1 cellular context compared by ENCODE assay signal in the genomic region with DNA sequence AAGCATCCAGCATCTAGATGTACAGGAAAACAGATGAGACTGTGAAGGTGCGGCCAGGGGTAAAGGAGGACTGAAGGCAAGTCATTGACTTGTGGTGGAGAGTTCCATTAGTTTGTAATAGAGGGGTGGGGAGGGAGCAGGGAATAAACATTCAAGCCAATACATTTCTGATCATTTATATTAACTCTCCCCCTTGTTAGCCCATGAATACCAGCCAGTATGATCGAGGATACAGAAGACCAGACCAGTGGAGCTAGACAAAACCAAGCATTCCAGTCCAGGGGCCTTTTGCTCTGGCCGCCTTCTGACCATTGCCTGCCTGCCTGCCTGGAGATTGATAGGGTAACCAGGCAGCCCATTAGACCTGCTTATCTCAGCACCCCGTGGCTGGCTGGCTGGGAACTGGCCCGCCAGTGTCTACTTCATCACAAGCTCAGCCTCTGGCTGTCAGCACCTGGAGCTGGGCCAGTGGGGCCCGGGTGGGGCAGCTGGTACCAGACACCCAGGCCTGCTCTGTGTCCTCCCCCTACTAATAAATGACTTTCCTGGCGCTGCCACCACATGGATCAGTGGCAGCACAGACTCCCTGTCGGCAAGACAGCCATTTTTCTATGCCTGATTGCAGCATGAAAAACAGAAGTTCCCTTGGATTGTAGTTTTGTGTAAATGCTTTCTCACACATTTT.
TF ChIP-seq lines count a peak whose summit lies in the region.

No MANE protein-coding gene starts in this region.

TF ChIP-seq in SK-N-SH, 30 proteins besides CTCF, POLR2A, EP300 and RAD21 (continued from another document):
- no peak for TF ChIP-seq USF2 (IDR thresholded peaks at IDR 0.05; ENCODE audit: borderline replicate concordance, low read depth, low read length)
- no peak for TF ChIP-seq RXRA (IDR thresholded peaks at IDR 0.05; ENCODE audit: borderline replicate concordance, low read depth)
- TF ChIP-seq FOXM1 (IDR thresholded peaks at IDR 0.05; ENCODE audit: low read depth), result no peak
- 0 out of 2 replicates have a peak, but pooled peaks have one; percentile 31 for TF ChIP-seq TCF12 (IDR thresholded peaks at IDR 0.05)
- TF ChIP-seq MXI1 (IDR thresholded peaks at IDR 0.05; ENCODE audit: low read depth, low read length), result peak; percentile 74; the same call in 1 of the 2 replicates
- no peak for TF ChIP-seq FOSL2 (IDR thresholded peaks at IDR 0.05; ENCODE audit: borderline replicate concordance, low read depth)
- TF ChIP-seq IRF3 (IDR thresholded peaks at IDR 0.05; ENCODE audit: low read depth, low read length), result no peak
- 0 out of 2 replicates have a peak, but pooled peaks have one; percentile 42 for TF ChIP-seq RFX5 (IDR thresholded peaks at IDR 0.05; ENCODE audit: low read length)
- peak; percentile 85 for TF ChIP-seq CHD2 (IDR thresholded peaks at IDR 0.05; ENCODE audit: low read length, partially characterized antibody)
- TF ChIP-seq POLR2AphosphoS5 (IDR thresholded peaks at IDR 0.05; ENCODE audit: low read depth, low read length), result no peak
- TF ChIP-seq SIN3A (IDR thresholded peaks at IDR 0.05; ENCODE audit: borderline replicate concordance, low read depth, low read length), result no peak
- peak; percentile 96 for TF ChIP-seq RCOR1 (IDR thresholded peaks at IDR 0.05; ENCODE audit: low read length)
- peak; percentile 96 for TF ChIP-seq GATA2 (CRISPR knock-in tag; IDR thresholded peaks at IDR 0.05)
- TF ChIP-seq SMC3 (IDR thresholded peaks at IDR 0.05; ENCODE audit: low read depth, low read length), result peak; percentile 8; the same call in 1 of the 2 replicates
- TF ChIP-seq GABPA (IDR thresholded peaks at IDR 0.05; ENCODE audit: low read depth), result no peak
- TF ChIP-seq, protein P1, sequence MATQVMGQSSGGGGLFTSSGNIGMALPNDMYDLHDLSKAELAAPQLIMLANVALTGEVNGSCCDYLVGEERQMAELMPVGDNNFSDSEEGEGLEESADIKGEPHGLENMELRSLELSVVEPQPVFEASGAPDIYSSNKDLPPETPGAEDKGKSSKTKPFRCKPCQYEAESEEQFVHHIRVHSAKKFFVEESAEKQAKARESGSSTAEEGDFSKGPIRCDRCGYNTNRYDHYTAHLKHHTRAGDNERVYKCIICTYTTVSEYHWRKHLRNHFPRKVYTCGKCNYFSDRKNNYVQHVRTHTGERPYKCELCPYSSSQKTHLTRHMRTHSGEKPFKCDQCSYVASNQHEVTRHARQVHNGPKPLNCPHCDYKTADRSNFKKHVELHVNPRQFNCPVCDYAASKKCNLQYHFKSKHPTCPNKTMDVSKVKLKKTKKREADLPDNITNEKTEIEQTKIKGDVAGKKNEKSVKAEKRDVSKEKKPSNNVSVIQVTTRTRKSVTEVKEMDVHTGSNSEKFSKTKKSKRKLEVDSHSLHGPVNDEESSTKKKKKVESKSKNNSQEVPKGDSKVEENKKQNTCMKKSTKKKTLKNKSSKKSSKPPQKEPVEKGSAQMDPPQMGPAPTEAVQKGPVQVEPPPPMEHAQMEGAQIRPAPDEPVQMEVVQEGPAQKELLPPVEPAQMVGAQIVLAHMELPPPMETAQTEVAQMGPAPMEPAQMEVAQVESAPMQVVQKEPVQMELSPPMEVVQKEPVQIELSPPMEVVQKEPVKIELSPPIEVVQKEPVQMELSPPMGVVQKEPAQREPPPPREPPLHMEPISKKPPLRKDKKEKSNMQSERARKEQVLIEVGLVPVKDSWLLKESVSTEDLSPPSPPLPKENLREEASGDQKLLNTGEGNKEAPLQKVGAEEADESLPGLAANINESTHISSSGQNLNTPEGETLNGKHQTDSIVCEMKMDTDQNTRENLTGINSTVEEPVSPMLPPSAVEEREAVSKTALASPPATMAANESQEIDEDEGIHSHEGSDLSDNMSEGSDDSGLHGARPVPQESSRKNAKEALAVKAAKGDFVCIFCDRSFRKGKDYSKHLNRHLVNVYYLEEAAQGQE (IDR thresholded peaks at IDR 0.05; ENCODE audit: low read depth, low read length), result no peak
- TF ChIP-seq NFIC (IDR thresholded peaks at IDR 0.05; ENCODE audit: borderline replicate concordance), result 0 out of 2 replicates have a peak, but pooled peaks have one; percentile 14
- no peak for TF ChIP-seq YY1 (IDR thresholded peaks at IDR 0.05; ENCODE audit: low read depth)
- no peak for TF ChIP-seq PBX3 (IDR thresholded peaks at IDR 0.05)
- TF ChIP-seq JUND (IDR thresholded peaks at IDR 0.05), result no peak
- no peak for TF ChIP-seq EZH2phosphoT487 (IDR thresholded peaks at IDR 0.05; ENCODE audit: borderline replicate concordance, low read depth)
- TF ChIP-seq ELF1 (IDR thresholded peaks at IDR 0.05), result no peak
- no peak for TF ChIP-seq MEF2A (IDR thresholded peaks at IDR 0.05; ENCODE audit: borderline replicate concordance, low read depth)
